In genomic region chrX:109776432-109776831, GRCh38 we compare ENCODE assay signal across 23 cellular contexts. TPM values are rescaled to one million over a fixed set of nuclear protein-coding genes. Genes with fewer than 3 reads are reported as not detected.
A peak's percentile ranks its signal among the peaks of the same experiment; 100 is the strongest.
DNase-seq lines count a peak whose midpoint lies in the region; ATAC-seq, FAIRE-seq and TF ChIP-seq lines count a peak whose summit lies in the region.
"Had no signal": no experiment of that assay in that cellular context is flagged by ENCODE, and none has a peak within 500 bp of the region (broad histone marks: within the 10 kb centered on the region; RNA-seq: fewer than 3 reads in every experiment).

No MANE protein-coding gene starts in this region.

- TF ChIP-seq EP300 in K562 (IDR thresholded peaks at IDR 0.05; ENCODE audit: low read length), result no peak

- TF ChIP-seq RAD21 in K562 (CRISPR knock-in tag; conservative IDR thresholded peaks at IDR 0.05 in 1 of 2, IDR thresholded peaks at IDR 0.05 in 1 of 2), result no peak

- POLR2A ChIA-PET in HEK293 (lab: Yijun Ruan, JAX) (no interaction called here), K562 (lab: Yijun Ruan, JAX) (no interaction called here)

- no peaks in the 10 kb centered on the region for H4K20me1 ChIP-seq in K562 (replicated peaks; ENCODE audit: control insufficient read depth, insufficient read depth, low read length)
- H4K20me1 ChIP-seq: BLaER1 treated with 17β-estradiol and CSF1 and Interleukin-3, amounts not matched to agents 10 nM and 100 nM had no signal

- H3K4me3 ChIP-seq in HEK293 (ENCODE audit: low read depth, low read length) (no peak overlapping the region), K562 (no peak overlapping the region), coronary artery (no peak overlapping the region)
- H3K4me3 ChIP-seq: BLaER1 treated with 17β-estradiol and CSF1 and Interleukin-3, amounts not matched to agents 10 nM and 100 nM; GM12878 had no signal

- intact Hi-C loops in K562 (cut with micrococcal nuclease), result no loop called here

- no peaks in the 10 kb centered on the region for H3K27me3 ChIP-seq in K562 (ENCODE audit: control insufficient read depth in 2 of 2, insufficient read depth in 2 of 2, low read length in 2 of 2)

- H3K27ac ChIP-seq in HEK293 (ENCODE audit: extremely low read depth, low read depth, low read length) (no peak overlapping the region), K562 (ENCODE audit: extremely low read depth, low read depth, low read length) (no peak overlapping the region), coronary artery (no peak overlapping the region)
- H3K27ac ChIP-seq: BLaER1 treated with 17β-estradiol and CSF1 and Interleukin-3, amounts not matched to agents 10 nM and 100 nM; C4-2B had no signal

- peak; percentile 18 for FAIRE-seq in GM18507 (lab: Jason Lieb, UNC)
- no peak for FAIRE-seq in K562 (lab: Jason Lieb, UNC)
- FAIRE-seq: A204.1, GM12878 had no signal

- H3K9ac ChIP-seq in K562 (ENCODE audit: insufficient read depth in 1 of 2, low read depth in 2 of 2, low read length in 2 of 2), result no peak overlapping the region
- H3K9ac ChIP-seq: BLaER1 treated with 17β-estradiol and CSF1 and Interleukin-3, amounts not matched to agents 10 nM and 100 nM had no signal

- no TSS peak for BruUV-seq in K562 (replicated peaks; lab: Mats Ljungman, UMichigan)

- H3K4me1 ChIP-seq in HEK293 (ENCODE audit: control insufficient read depth, insufficient read depth, low read length) (no peaks in the 10 kb centered on the region), K562 (replicated peaks in 1 of 2; ENCODE audit: control insufficient read depth in 2 of 2, insufficient read depth in 2 of 2, low read length in 2 of 2) (peaks cover 0 to 25% of the 10 kb centered on the region in 2 experiments; a peak in 4 of 5 replicates)
- H3K4me1 ChIP-seq: BLaER1 treated with 17β-estradiol and CSF1 and Interleukin-3, amounts not matched to agents 10 nM and 100 nM; Caco-2 had no signal

- 66% methylated on average over 3 of the region's 3 CpGs for WGBS in K562 (ENCODE audit: insufficient coverage, low coverage, missing lambda C conversion rate)

- CTCF ChIA-PET in HEK293 (lab: Yijun Ruan, JAX) (no interaction called here), K562 (lab: Yijun Ruan, JAX; ENCODE audit: low intra/inter-chr PET ratio) (no interaction called here)

- H3K4me2 ChIP-seq in K562 (ENCODE audit: insufficient read depth, low read length), result no peak overlapping the region
- H3K4me2 ChIP-seq: BLaER1 treated with 17β-estradiol and CSF1 and Interleukin-3, amounts not matched to agents 10 nM and 100 nM had no signal

- ATAC-seq in K562, result no peak
- ATAC-seq in GM21529 (IDR thresholded peaks at IDR 0.05; ENCODE audit: unreplicated experiment), result no peak
- ATAC-seq: CD8-positive, alpha-beta T cell; GM12878 had no signal

- TF ChIP-seq CTCF in HEK293 (tag by site-specific recombination; IDR thresholded peaks at IDR 0.05) (no peak), K562 (IDR thresholded peaks at IDR 0.05 in 2 of 3, conservative IDR thresholded peaks at IDR 0.05 in 1 of 3; ENCODE audit: insufficient read depth in 2 of 3, low read depth in 1 of 3, low read length in 3 of 3) (no peak), coronary artery (IDR thresholded peaks at IDR 0.05) (no peak)

- TF ChIP-seq POLR2A in K562 (conservative IDR thresholded peaks at IDR 0.05), result no peak

- H3K79me2 ChIP-seq in K562 (ENCODE audit: control insufficient read depth, insufficient read depth, low read length), result no peaks in the 10 kb centered on the region

- no peak overlapping the region for H2AFZ ChIP-seq in K562 (ENCODE audit: low read depth, low read length)

- H3K9me3 ChIP-seq in HEK293 (ENCODE audit: control insufficient read depth, insufficient read depth, low read depth, low read length) (no peaks in the 10 kb centered on the region), K562 (replicated peaks; ENCODE audit: control insufficient read depth, insufficient read depth, low read depth, low read length) (no peaks in the 10 kb centered on the region)
- H3K9me3 ChIP-seq: Caco-2 had no signal

- DNase-seq in GM18507 (ENCODE audit: extremely low spot score, insufficient read length, low read depth) (no peak), K562 (ENCODE audit: extremely low read depth in 1 of 4, low spot score in 3 of 4) (no peak), D341Med (ENCODE audit: low spot score) (no peak), coronary artery (ENCODE audit: low spot score) (no peak), NCI-H128 (lab: John Stamatoyannopoulos, UW; ENCODE audit: unreplicated experiment) (no peak)
- DNase-seq: 8988T; AML-193; Caco-2; Calu3; CD4-positive, alpha-beta T cell; CD8-positive, alpha-beta T cell; DMS 273 treated with DMSO at 0.1 percent for 48 hours; DMS153; DMS79; DND-41; EL; GDM1 had no signal

- in situ Hi-C loops in K562 (cut with MboI), result no loop called here

- peaks cover 2% of the 10 kb centered on the region for H3K9me1 ChIP-seq in K562 (ENCODE audit: control insufficient read depth, insufficient read depth, low read length)

- H3K36me3 ChIP-seq in HEK293 (ENCODE audit: control insufficient read depth in 2 of 2, insufficient read depth in 1 of 2, low read length in 2 of 2), result no peaks in the 10 kb centered on the region
- H3K36me3 ChIP-seq in K562 (ENCODE audit: control insufficient read depth, insufficient read depth, low read length), result no peaks in the 10 kb centered on the region
- H3K36me3 ChIP-seq: BLaER1 treated with 17β-estradiol and CSF1 and Interleukin-3, amounts not matched to agents 10 nM and 100 nM had no signal

TF ChIP-seq in HEK293, 187 proteins besides CTCF, POLR2A, EP300 and RAD21:
- TF ChIP-seq AEBP2 (tag by site-specific recombination; IDR thresholded peaks at IDR 0.05; ENCODE audit: borderline replicate concordance) (no peak), ZNF768 (tag by site-specific recombination; IDR thresholded peaks at IDR 0.05) (peak; percentile 69; the same call in 1 of the 2 replicates)

TF ChIP-seq in K562, 482 proteins besides CTCF, POLR2A, EP300 and RAD21 (continues in another document):
- no peak for TF ChIP-seq SREBF1 (IDR thresholded peaks at IDR 0.05; ENCODE audit: borderline replicate concordance, low read depth, low read length)
- TF ChIP-seq ZNF586 (CRISPR knock-in tag; conservative IDR thresholded peaks at IDR 0.05), result no peak
- TF ChIP-seq BCOR (IDR thresholded peaks at IDR 0.05), result peak; percentile 63
- TF ChIP-seq OTX1 (CRISPR knock-in tag; IDR thresholded peaks at IDR 0.05), result no peak
- no peak for TF ChIP-seq TAL1 (IDR thresholded peaks at IDR 0.05)
- TF ChIP-seq ZNF57 (CRISPR knock-in tag; IDR thresholded peaks at IDR 0.05), result no peak
- no peak for TF ChIP-seq TGIF2 (CRISPR knock-in tag; IDR thresholded peaks at IDR 0.05)
- TF ChIP-seq ESRRA (IDR thresholded peaks at IDR 0.05; ENCODE audit: borderline replicate concordance, low read depth), result no peak
- no peak for TF ChIP-seq ZSCAN29 (IDR thresholded peaks at IDR 0.05)
- TF ChIP-seq, protein P1, sequence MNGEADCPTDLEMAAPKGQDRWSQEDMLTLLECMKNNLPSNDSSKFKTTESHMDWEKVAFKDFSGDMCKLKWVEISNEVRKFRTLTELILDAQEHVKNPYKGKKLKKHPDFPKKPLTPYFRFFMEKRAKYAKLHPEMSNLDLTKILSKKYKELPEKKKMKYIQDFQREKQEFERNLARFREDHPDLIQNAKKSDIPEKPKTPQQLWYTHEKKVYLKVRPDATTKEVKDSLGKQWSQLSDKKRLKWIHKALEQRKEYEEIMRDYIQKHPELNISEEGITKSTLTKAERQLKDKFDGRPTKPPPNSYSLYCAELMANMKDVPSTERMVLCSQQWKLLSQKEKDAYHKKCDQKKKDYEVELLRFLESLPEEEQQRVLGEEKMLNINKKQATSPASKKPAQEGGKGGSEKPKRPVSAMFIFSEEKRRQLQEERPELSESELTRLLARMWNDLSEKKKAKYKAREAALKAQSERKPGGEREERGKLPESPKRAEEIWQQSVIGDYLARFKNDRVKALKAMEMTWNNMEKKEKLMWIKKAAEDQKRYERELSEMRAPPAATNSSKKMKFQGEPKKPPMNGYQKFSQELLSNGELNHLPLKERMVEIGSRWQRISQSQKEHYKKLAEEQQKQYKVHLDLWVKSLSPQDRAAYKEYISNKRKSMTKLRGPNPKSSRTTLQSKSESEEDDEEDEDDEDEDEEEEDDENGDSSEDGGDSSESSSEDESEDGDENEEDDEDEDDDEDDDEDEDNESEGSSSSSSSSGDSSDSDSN (IDR thresholded peaks at IDR 0.05; ENCODE audit: borderline replicate concordance in 1 of 2, low read depth in 2 of 2, low read length in 2 of 2), result no peak
- TF ChIP-seq BACH1 (tag; IDR thresholded peaks at IDR 0.05), result no peak
- no peak for TF ChIP-seq ATF7 (IDR thresholded peaks at IDR 0.05)
- TF ChIP-seq RCOR1 (IDR thresholded peaks at IDR 0.05; ENCODE audit: borderline replicate concordance in 1 of 2, low read depth in 2 of 2, low read length in 2 of 2), result 0 out of 4 replicates have a peak, but pooled peaks of 1 of the 2 experiments have one; percentile 14
- TF ChIP-seq ZFP36 (IDR thresholded peaks at IDR 0.05; ENCODE audit: low read depth, low read length, partially characterized antibody), result peak; percentile 63
- no peak for TF ChIP-seq MCM2 (IDR thresholded peaks at IDR 0.05; ENCODE audit: low read depth)
- no peak for TF ChIP-seq HNRNPLL (IDR thresholded peaks at IDR 0.05; ENCODE audit: low read depth, low read length, poor library complexity, severe bottlenecking)
- TF ChIP-seq NRF1 (conservative IDR thresholded peaks at IDR 0.05 in 1 of 2, IDR thresholded peaks at IDR 0.05 in 1 of 2), result no peak
- 0 out of 4 replicates have a peak, but pooled peaks have one; percentile 10 to 33 for TF ChIP-seq KDM1A (IDR thresholded peaks at IDR 0.05)

RNA-seq across cellular contexts. Expression of gene ACSL4, which starts 43.4 kb away (rescaled TPM):
- 30.6 and 90.7 TPM in 2 replicates for total RNA-seq in K562 (2011; cell fraction: chromatin; rRNA removed; ENCODE audit: low replicate concordance)
- 10.5 and 14.9 TPM in 2 replicates for total RNA-seq in K562 (2011; cell fraction: nucleolus; rRNA removed)
- total RNA-seq in K562 (2011; cell fraction: nucleoplasm; rRNA removed), result 29.3 and 45.3 TPM in 2 replicates
- total RNA-seq in K562 (2014; rRNA removed), result 20.1 and 21.5 TPM in 2 replicates
- 32.1 and 35.6 TPM in 2 replicates for total RNA-seq in K562 (2014; rRNA removed; fragmentation: Illumina TruSeq; extraction: Trizol)
- total RNA-seq in K562 (2015; rRNA removed; fragmentation: Illumina TruSeq; extraction: Trizol), result 25.0 and 25.5 TPM in 2 replicates
- total RNA-seq in K562 (2021), result 29.0 and 31.2 TPM in 2 replicates
- polyA plus RNA-seq in K562 (2011; rRNA removed), result 22.2 and 35.1 TPM in 2 replicates
- 8.4 and 13.2 TPM in 2 replicates for polyA plus RNA-seq in K562 (2011; cell fraction: cytosol; rRNA removed)
- 16.3 and 17.2 TPM in 2 replicates for polyA plus RNA-seq in K562 (2011; cell fraction: nucleus; rRNA removed)
- 15.3 and 26.5 TPM in 2 replicates for polyA plus RNA-seq in K562 (2012)
- polyA plus RNA-seq in K562 (2014; fragmentation: Illumina TruSeq; extraction: Trizol), result 22.1 and 27.1 TPM in 2 replicates
- polyA plus RNA-seq in K562 (2014; fragmentation: Nextera tagmentation; extraction: Ambion mirVana), result 10 to 100 TPM in 1 of 2 experiments, 1 to 10 TPM in 1; 9.8 to 12.0 TPM
- polyA plus RNA-seq in K562 (2014; rRNA removed), result 16.6 and 19.6 TPM in 2 replicates
- polyA minus RNA-seq in K562 (2011; rRNA and poly(A)+ RNA removed), result 56.4 and 81.0 TPM in 2 replicates
- polyA minus RNA-seq in K562 (2011; cell fraction: cytosol; rRNA and poly(A)+ RNA removed), result 36.9 and 53.8 TPM in 2 replicates
- polyA minus RNA-seq in K562 (2011; cell fraction: nucleus; rRNA and poly(A)+ RNA removed), result 21.0 and 30.0 TPM in 2 replicates
